30 cellular contexts compared by ENCODE assay signal in genomic region chr10:109937460-109937859, GRCh38.
"Had no signal": no experiment of that assay in that cellular context is flagged by ENCODE, and none has a peak within 500 bp of the region (broad histone marks: within the 10 kb centered on the region; RNA-seq: fewer than 3 reads in every experiment).

No MANE protein-coding gene starts in this region.

- H3K9me3 ChIP-seq: body of pancreas, gastroesophageal sphincter, ovary, right lobe of liver, vagina had no signal

- H3K36me3 Mint-ChIP-seq: activated CD4-positive, alpha-beta memory T cell treated with anti-CD3 and anti-CD28 coated beads for 36 hours; activated naive CD4-positive, alpha-beta T cell treated with anti-CD3 and anti-CD28 coated beads, Interleukin-2, amount 50 U/mL, for 24 hours; mesothelial cell of epicardium; stimulated activated memory B cell treated with anti-CD40 and anti-IgM and Interleukin-4, amounts not matched to agents 10 μg/mL and 1 μg/mL and 100 μg/mL, for 72 hours; type B pancreatic cell had no signal

- H3K27ac Mint-ChIP-seq: activated CD4-positive, alpha-beta memory T cell treated with anti-CD3 and anti-CD28 coated beads for 36 hours; activated CD4-positive, alpha-beta T cell treated with anti-CD3 and anti-CD28 coated beads, Interleukin-2, amount 10 ng/mL, durations not matched to agents 24 days and 14 days; activated T-helper 2 cell treated with anti-CD3 and anti-CD28 coated beads, Interferon-gamma antibody, Interleukin-2, Interleukin-4, amounts not matched to agents 10 μg/mL and 5 μg/mL and 100 μg/mL, durations not matched to agents 14 hours and 24 hours and 36 hours; mesothelial cell of epicardium; nephron progenitor cell; progenitor cell of endocrine pancreas; stimulated activated memory B cell treated with anti-CD40 and anti-IgM and Interleukin-4, amounts not matched to agents 10 μg/mL and 1 μg/mL and 100 μg/mL, for 72 hours; stimulated activated naive CD8-positive, alpha-beta T cell treated with anti-CD3 and anti-CD28 coated beads, Interleukin-15, amount 100 ng/mL, for 72 hours; type B pancreatic cell had no signal

- ATAC-seq: activated T-cell treated with anti-CD3 and anti-CD28 coated beads, Interleukin-2, amount 50 U/mL, for 4 hours; body of pancreas; effector memory CD8-positive, alpha-beta T cell; gastroesophageal sphincter; left ventricle myocardium superior; stimulated activated memory B cell treated with anti-CD40 and anti-IgM and Interleukin-4, amounts not matched to agents 10 μg/mL and 1 μg/mL and 100 μg/mL, for 72 hours; stimulated activated naive CD8-positive, alpha-beta T cell treated with anti-CD3 and anti-CD28 coated beads, Interleukin-15, amount 100 ng/mL, for 72 hours had no signal

- H3K27me3 ChIP-seq: body of pancreas, gastroesophageal sphincter, hepatocyte, ovary, right lobe of liver, vagina had no signal

- H3K36me3 ChIP-seq: gastroesophageal sphincter, ovary, right lobe of liver, vagina, WERI-Rb-1 had no signal

- H3K4me1 ChIP-seq: right lobe of liver had no signal

- H3K4me3 Mint-ChIP-seq: activated CD4-positive, alpha-beta memory T cell treated with anti-CD3 and anti-CD28 coated beads for 36 hours; activated CD4-positive, alpha-beta T cell treated with anti-CD3 and anti-CD28 coated beads, Interleukin-2, amount 10 ng/mL, durations not matched to agents 24 days and 14 days; activated naive CD4-positive, alpha-beta T cell treated with anti-CD3 and anti-CD28 coated beads, Interleukin-2, amount 50 U/mL, for 24 hours; activated T-cell treated with anti-CD3 and anti-CD28 coated beads, Interleukin-2, amount 50 U/mL, for 4 hours; effector memory CD8-positive, alpha-beta T cell; mesothelial cell of epicardium; nephron progenitor cell; stimulated activated memory B cell treated with anti-CD40 and anti-IgM and Interleukin-4, amounts not matched to agents 10 μg/mL and 1 μg/mL and 100 μg/mL, for 72 hours; stimulated activated naive CD8-positive, alpha-beta T cell treated with anti-CD3 and anti-CD28 coated beads, Interleukin-15, amount 100 ng/mL, for 72 hours; type B pancreatic cell had no signal

- H3K4me1 Mint-ChIP-seq: stimulated activated memory B cell treated with anti-CD40 and anti-IgM and Interleukin-4, amounts not matched to agents 10 μg/mL and 1 μg/mL and 100 μg/mL, for 72 hours had no signal

- H2AFZ ChIP-seq: hepatocyte had no signal

- H3K27ac ChIP-seq: body of pancreas, coronary artery, gastroesophageal sphincter, hepatocyte, ovary, right lobe of liver, skin epidermis, vagina, WERI-Rb-1 had no signal

- FAIRE-seq: endothelial cell of umbilical vein had no signal

- H3K4me2 ChIP-seq: hepatocyte had no signal

- H3K9me3 Mint-ChIP-seq: activated CD4-positive, alpha-beta memory T cell treated with anti-CD3 and anti-CD28 coated beads for 36 hours; activated CD4-positive, alpha-beta T cell treated with anti-CD3 and anti-CD28 coated beads, Interleukin-2, amount 10 ng/mL, durations not matched to agents 24 days and 14 days; activated naive CD4-positive, alpha-beta T cell treated with anti-CD3 and anti-CD28 coated beads, Interleukin-2, amount 50 U/mL, for 24 hours; activated T-cell treated with anti-CD3 and anti-CD28 coated beads, Interleukin-2, amount 50 U/mL, for 4 hours; activated T-helper 2 cell treated with anti-CD3 and anti-CD28 coated beads, Interferon-gamma antibody, Interleukin-2, Interleukin-4, amounts not matched to agents 10 μg/mL and 5 μg/mL and 100 μg/mL, durations not matched to agents 14 hours and 24 hours and 36 hours; effector memory CD8-positive, alpha-beta T cell; mesothelial cell of epicardium; stimulated activated memory B cell treated with anti-CD40 and anti-IgM and Interleukin-4, amounts not matched to agents 10 μg/mL and 1 μg/mL and 100 μg/mL, for 72 hours; stimulated activated naive CD8-positive, alpha-beta T cell treated with anti-CD3 and anti-CD28 coated beads, Interleukin-15, amount 100 ng/mL, for 72 hours; type B pancreatic cell had no signal

- DNase-seq: activated CD4-positive, alpha-beta memory T cell treated with anti-CD3 and anti-CD28 coated beads for 36 hours; activated CD4-positive, alpha-beta T cell treated with anti-CD3 and anti-CD28 coated beads, Interleukin-2, amount 10 ng/mL, durations not matched to agents 24 days and 14 days; activated CD4-positive, CD25-positive, alpha-beta regulatory T cell treated with anti-CD3 and anti-CD28 coated beads, Interleukin-2, amount 50 U/mL, for 72 hours; activated T-cell treated with anti-CD3 and anti-CD28 coated beads, Interleukin-2, amount 50 U/mL, for 4 hours; anterior cingulate cortex; body of pancreas; effector memory CD8-positive, alpha-beta T cell; islet precursor cell; left ventricle myocardium superior; nephron progenitor cell; ovary; right lobe of liver; stimulated activated CD4-positive, alpha-beta T cell treated with anti-CD3 and anti-CD28 coated beads, Interleukin-12 subunit alpha, Interleukin-12 subunit beta, amount 100 ng/mL, for 4 hours; stimulated activated CD4-positive, alpha-beta T cell treated with anti-CD3 and anti-CD28 coated beads, Interleukin-4, amount 100 ng/mL, for 1 hour; stimulated activated naive CD8-positive, alpha-beta T cell treated with anti-CD3 and anti-CD28 coated beads, Interleukin-15, amount 100 ng/mL, for 72 hours; substantia nigra; T1000; WERI-Rb-1 had no signal

- H3K79me2 ChIP-seq: hepatocyte had no signal

- H3K27me3 Mint-ChIP-seq: activated CD4-positive, alpha-beta memory T cell treated with anti-CD3 and anti-CD28 coated beads for 36 hours; activated CD4-positive, alpha-beta T cell treated with anti-CD3 and anti-CD28 coated beads, Interleukin-2, amount 10 ng/mL, durations not matched to agents 24 days and 14 days; activated naive CD4-positive, alpha-beta T cell treated with anti-CD3 and anti-CD28 coated beads, Interleukin-2, amount 50 U/mL, for 24 hours; effector memory CD8-positive, alpha-beta T cell; stimulated activated naive CD8-positive, alpha-beta T cell treated with anti-CD3 and anti-CD28 coated beads, Interleukin-15, amount 100 ng/mL, for 72 hours; type B pancreatic cell had no signal

- H3K4me3 ChIP-seq: body of pancreas, coronary artery, gastroesophageal sphincter, hepatocyte, ovary, right lobe of liver, skin epidermis, vagina had no signal
